Comparison of ENCODE assay signal across 1 cellular context in genomic region chr16:65306722-65307121, GRCh38.
TF ChIP-seq lines count a peak whose summit lies in the region.

No MANE protein-coding gene starts in this region.

TF ChIP-seq in H1, 55 proteins besides CTCF, POLR2A, EP300 and RAD21:
- TF ChIP-seq CHD7 (IDR thresholded peaks at IDR 0.05; ENCODE audit: insufficient replicate concordance, low read length) (no peak), NANOG (IDR thresholded peaks at IDR 0.05; ENCODE audit: insufficient read depth, low read depth, low read length, poor library complexity, severe bottlenecking) (peak; percentile 33)
